In genomic region chr12:8419576-8419975, GRCh38 we compare ENCODE assay signal across 12 cellular contexts. TPM values are rescaled to one million over a fixed set of nuclear protein-coding genes. Genes with fewer than 3 reads are reported as not detected.
DNase-seq lines count a peak whose midpoint lies in the region; TF ChIP-seq lines count a peak whose summit lies in the region.
"Not testable (repeated sequence)": the region's sequence is repeated elsewhere in the genome, so short reads cannot be mapped to it uniquely, and the experiment has no call there.
"Had no signal": no experiment of that assay in that cellular context is flagged by ENCODE, and none has a peak within 500 bp of the region (broad histone marks: within the 10 kb centered on the region; RNA-seq: fewer than 3 reads in every experiment).

No MANE protein-coding gene starts in this region.

- no CpG with 5 or more reads among the region's 6 CpGs for WGBS in endodermal cell (ENCODE audit: insufficient coverage in 1 of 2, insufficient read length in 1 of 2), 2 experiments
- WGBS in smooth muscle cell (ENCODE audit: low lambda C conversion rate): 47% methylated on average over 6 of the region's 6 CpGs

- H4K20me1 ChIP-seq in smooth muscle cell (ENCODE audit: low read depth): not testable (repeated sequence)

- H3K4me3 ChIP-seq in WERI-Rb-1 (ENCODE audit: low read depth, low read length); endodermal cell (ENCODE audit: low read length); kidney epithelial cell (ENCODE audit: low read depth, low read length); smooth muscle cell: not testable (repeated sequence)

- not testable (repeated sequence) for H3K4me2 ChIP-seq in smooth muscle cell

- H3K36me3 Mint-ChIP-seq in activated T-cell treated with anti-CD3 and anti-CD28 coated beads, Interleukin-2, amount 50 U/mL, for 24 hours (ENCODE audit: low read depth); endodermal cell (ENCODE audit: low read depth): not testable (repeated sequence)

- not testable (repeated sequence) for H3K27me3 Mint-ChIP-seq in activated T-cell treated with anti-CD3 and anti-CD28 coated beads, Interleukin-2, amount 50 U/mL, for 24 hours; endodermal cell (ENCODE audit: insufficient read depth)

- not testable (repeated sequence) for H3K79me2 ChIP-seq in smooth muscle cell (ENCODE audit: low read depth)

- TF ChIP-seq CTCF in WERI-Rb-1 (IDR thresholded peaks at IDR 0.05; ENCODE audit: low read depth, low read length) (0 out of 2 replicates have a peak, but pooled peaks have one; percentile 15), endodermal cell (conservative IDR thresholded peaks at IDR 0.05) (peak; percentile 90), kidney epithelial cell (IDR thresholded peaks at IDR 0.05; ENCODE audit: insufficient read depth, low read length, poor library complexity, severe bottlenecking) (peak; percentile 21), smooth muscle cell (IDR thresholded peaks at IDR 0.05; ENCODE audit: borderline replicate concordance, insufficient read depth, poor library complexity, severe bottlenecking) (peak; percentile 23)

- H3F3A ChIP-seq in smooth muscle cell (ENCODE audit: low read depth): not testable (repeated sequence)

- DNase-seq in AML-193 (lab: John Stamatoyannopoulos, UW): peak; percentile 19 to 36
- DNase-seq in WERI-Rb-1: peak; percentile 38
- peak; percentile 63 for DNase-seq in activated T-cell treated with anti-CD3 and anti-CD28 coated beads, Interleukin-2, amount 50 U/mL, for 24 hours
- peak; percentile 23 for DNase-seq in activated T-helper 9 cell treated with anti-CD3 and anti-CD28 coated beads, Interleukin-2, amount 50 U/mL, for 16 hours (ENCODE audit: low read depth)
- DNase-seq in endodermal cell: peak; percentile 88
- not testable (repeated sequence) for DNase-seq in kidney epithelial cell (ENCODE audit: low read depth); smooth muscle cell (lab: John Stamatoyannopoulos, UW; ENCODE audit: unreplicated experiment)

- not testable (repeated sequence) for H3K9me3 Mint-ChIP-seq in activated T-cell treated with anti-CD3 and anti-CD28 coated beads, Interleukin-2, amount 50 U/mL, for 24 hours; endodermal cell

- H3K36me3 ChIP-seq in WERI-Rb-1; endodermal cell (ENCODE audit: control insufficient read depth, insufficient read depth, low read length); kidney epithelial cell (ENCODE audit: control insufficient read depth, insufficient read depth, low read length); smooth muscle cell (ENCODE audit: low read depth): not testable (repeated sequence)

- H2AFZ ChIP-seq in smooth muscle cell (ENCODE audit: low read depth): not testable (repeated sequence)

- not testable (repeated sequence) for H3K9ac ChIP-seq in endodermal cell (ENCODE audit: extremely low read depth, low read length, poor library complexity, severe bottlenecking); smooth muscle cell (ENCODE audit: low read depth)

- not testable (repeated sequence) for H3K27ac ChIP-seq in WERI-Rb-1; endodermal cell (ENCODE audit: low read depth, low read length); smooth muscle cell (ENCODE audit: low read depth)

- H3K27me3 ChIP-seq in WERI-Rb-1 (ENCODE audit: insufficient read depth, low read depth, severe bottlenecking); endodermal cell (ENCODE audit: control insufficient read depth, insufficient read depth, low read length, poor library complexity, severe bottlenecking); kidney epithelial cell (ENCODE audit: control insufficient read depth, insufficient read depth, low read length); smooth muscle cell (ENCODE audit: low read depth): not testable (repeated sequence)

- not testable (repeated sequence) for H3K4me3 Mint-ChIP-seq in activated T-cell treated with anti-CD3 and anti-CD28 coated beads, Interleukin-2, amount 50 U/mL, for 24 hours; endodermal cell

- not testable (repeated sequence) for H3K9me3 ChIP-seq in WERI-Rb-1 (ENCODE audit: severe bottlenecking); endodermal cell (ENCODE audit: control insufficient read depth, low read length); smooth muscle cell (replicated peaks; ENCODE audit: low read depth)

- H3K27ac Mint-ChIP-seq in activated T-cell treated with anti-CD3 and anti-CD28 coated beads, Interleukin-2, amount 50 U/mL, for 24 hours: not testable (repeated sequence)
- H3K27ac Mint-ChIP-seq in endodermal cell: peak overlapping the region; percentile 61

- H3K4me1 Mint-ChIP-seq in activated T-cell treated with anti-CD3 and anti-CD28 coated beads, Interleukin-2, amount 50 U/mL, for 24 hours (ENCODE audit: low read depth): not testable (repeated sequence)
- H3K4me1 Mint-ChIP-seq in endodermal cell: peaks cover 19% of the 10 kb centered on the region

- H3K4me1 ChIP-seq in endodermal cell (ENCODE audit: control insufficient read depth, insufficient read depth, low read length); smooth muscle cell (ENCODE audit: low read depth): not testable (repeated sequence)

RNA-seq across cellular contexts. Expression of gene CLEC6A, which starts 36.2 kb away (rescaled TPM):
- total RNA-seq in endodermal cell (under 1 TPM in 1 of 2 donors, not detected in 1; 0.20 TPM), kidney epithelial cell (not detected in 2 replicates), smooth muscle cell (not detected in 2 replicates)
- not detected for polyA plus RNA-seq in endodermal cell (2013, experiment 1 of 2)
- not detected for polyA plus RNA-seq in endodermal cell (2013, experiment 2 of 2)
- not detected in 2 replicates for polyA plus RNA-seq in smooth muscle cell
- total RNA-seq: CD4-positive, alpha-beta memory T cell; GM23338; HFFc6; HT1080 had no signal
- polyA plus RNA-seq: A549; CD4-positive, alpha-beta memory T cell; GM23338 had no signal

Comparison
In these comparisons a context has a peak if more than half of its experiments do, and no peak if none do; other contexts are left out.
1. CTCF ChIP-seq: peak in every context shown above with its lines; median percentile 90 in endodermal cell; 23 in smooth muscle cell; 21 in kidney epithelial cell; 15 in WERI-Rb-1.